In the genomic region with DNA sequence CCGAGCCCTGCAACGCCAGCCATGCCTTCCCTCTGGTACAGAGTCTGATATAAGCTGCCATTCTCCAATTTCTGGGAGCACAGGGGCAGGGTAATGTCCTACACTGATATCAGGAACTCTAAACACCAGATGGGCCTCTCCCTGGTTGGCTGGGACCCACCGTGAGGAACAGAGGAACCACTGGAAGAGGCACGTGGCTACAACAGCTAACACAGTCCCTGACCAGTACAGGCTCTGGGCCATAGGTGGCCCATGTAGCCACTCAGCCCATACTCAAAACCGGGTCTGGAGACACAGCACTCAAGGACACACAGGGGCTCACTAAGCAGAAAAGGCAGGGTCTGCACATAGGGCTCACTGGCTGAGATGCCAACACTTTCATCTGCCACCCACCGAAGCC, we compare ENCODE assay signal across 18 cellular contexts. TPM values are rescaled to one million over a fixed set of nuclear protein-coding genes. Genes with fewer than 3 reads are reported as not detected.
DNase-seq lines count a peak whose midpoint lies in the region; ATAC-seq and TF ChIP-seq lines count a peak whose summit lies in the region.
"Had no signal": no experiment of that assay in that cellular context is flagged by ENCODE, and none has a peak within 500 bp of the region (broad histone marks: within the 10 kb centered on the region; RNA-seq: fewer than 3 reads in every experiment).

No MANE protein-coding gene starts in this region.

- no peak overlapping the region for H4K91ac ChIP-seq in IMR-90 (ENCODE audit: insufficient read depth, low read depth, low read length)

- H2AK9ac ChIP-seq in IMR-90 (replicated peaks; ENCODE audit: low read depth, low read length, poor library complexity): no peak overlapping the region

- H3K27me3 ChIP-seq in IMR-90 (ENCODE audit: control insufficient read depth, insufficient read depth, low read length) (peaks cover 2% of the 10 kb centered on the region), upper lobe of right lung (no peaks in the 10 kb centered on the region)

- CTCF ChIA-PET in IMR-90 (lab: Yijun Ruan, JAX): no interaction called here

- no peak overlapping the region for H3K9ac ChIP-seq in IMR-90 (ENCODE audit: low read depth, low read length)

- no peak overlapping the region for H3K14ac ChIP-seq in IMR-90 (replicated peaks; ENCODE audit: low read depth, low read length)

- no peaks in the 10 kb centered on the region for H3K27me3 Mint-ChIP-seq in activated naive CD8-positive, alpha-beta T cell
- H3K27me3 Mint-ChIP-seq in activated naive CD8-positive, alpha-beta T cell treated with anti-CD3 and anti-CD28 coated beads for 36 hours: no peaks in the 10 kb centered on the region
- H3K27me3 Mint-ChIP-seq in effector memory CD8-positive, alpha-beta T cell: no peaks in the 10 kb centered on the region

- in situ Hi-C loops in IMR-90 (cut with MboI; ENCODE audit: low sequenced_read_pairs): no loop called here

- peak overlapping the region; percentile 34 for H3K27ac Mint-ChIP-seq in activated naive CD8-positive, alpha-beta T cell
- no peak overlapping the region for H3K27ac Mint-ChIP-seq in activated naive CD8-positive, alpha-beta T cell treated with anti-CD3 and anti-CD28 coated beads for 36 hours
- H3K27ac Mint-ChIP-seq in effector memory CD8-positive, alpha-beta T cell: peak overlapping the region; percentile 38 to 76
- H3K27ac Mint-ChIP-seq: GM23338 had no signal

- intact Hi-C loops in IMR-90 (cut with micrococcal nuclease): no loop called here
- intact Hi-C loops in upper lobe of right lung (cut with DNase I): no loop called here

- H3K36me3 Mint-ChIP-seq in activated naive CD8-positive, alpha-beta T cell: peaks cover 12% of the 10 kb centered on the region
- peaks cover 51% of the 10 kb centered on the region for H3K36me3 Mint-ChIP-seq in activated naive CD8-positive, alpha-beta T cell treated with anti-CD3 and anti-CD28 coated beads for 36 hours
- H3K36me3 Mint-ChIP-seq in effector memory CD8-positive, alpha-beta T cell (ENCODE audit: insufficient read depth): peaks cover 5% of the 10 kb centered on the region

- DNase-seq in activated naive CD8-positive, alpha-beta T cell treated with anti-CD3 and anti-CD28 coated beads for 36 hours: no peak
- no peak for DNase-seq in IMR-90
- no peak for DNase-seq in effector memory CD8-positive, alpha-beta T cell
- DNase-seq in upper lobe of right lung: no peak
- DNase-seq in dedifferentiated amniotic fluid mesenchymal stem cell (ENCODE audit: extremely low spot score): no peak
- DNase-seq in globus pallidus (ENCODE audit: low spot score): no peak
- DNase-seq: C1 segment of cervical spinal cord; COR-L47; DMS 273 treated with DMSO at 0.1 percent for 48 hours; GF-D8; HCEC 1CT; KG1; NCI-H1694 treated with DMSO at 0.1 percent for 48 hours; NK-92 treated with Interleukin-12 subunit alpha and Interleukin-12 subunit beta, amount 100 ng/mL, for 24 hours had no signal

- no peaks in the 10 kb centered on the region for H3K9me3 Mint-ChIP-seq in activated naive CD8-positive, alpha-beta T cell (ENCODE audit: low read depth)
- peaks cover 10% of the 10 kb centered on the region for H3K9me3 Mint-ChIP-seq in activated naive CD8-positive, alpha-beta T cell treated with anti-CD3 and anti-CD28 coated beads for 36 hours
- H3K9me3 Mint-ChIP-seq in effector memory CD8-positive, alpha-beta T cell: no peaks in the 10 kb centered on the region

- no peak for TF ChIP-seq CTCF in IMR-90 (conservative IDR thresholded peaks at IDR 0.05; ENCODE audit: low read depth, low read length)
- no peak for TF ChIP-seq CTCF in upper lobe of right lung (IDR thresholded peaks at IDR 0.05)

- no peak overlapping the region for H3K4me3 Mint-ChIP-seq in activated naive CD8-positive, alpha-beta T cell
- H3K4me3 Mint-ChIP-seq in activated naive CD8-positive, alpha-beta T cell treated with anti-CD3 and anti-CD28 coated beads for 36 hours: no peak overlapping the region
- H3K4me3 Mint-ChIP-seq in effector memory CD8-positive, alpha-beta T cell: no peak overlapping the region
- H3K4me3 Mint-ChIP-seq: GM23338 had no signal

- ATAC-seq in IMR-90 (ENCODE audit: low read depth) (no peak), upper lobe of right lung (peak; percentile 57), HG03378 (IDR thresholded peaks at IDR 0.05; ENCODE audit: unreplicated experiment) (no peak)
- no peak for ATAC-seq in effector memory CD8-positive, alpha-beta T cell (replicated peaks)
- ATAC-seq: GM23338, Right ventricle myocardium inferior had no signal

- no peaks in the 10 kb centered on the region for H3K9me1 ChIP-seq in IMR-90 (ENCODE audit: insufficient read depth, low read length)

- H3K4me1 Mint-ChIP-seq in activated naive CD8-positive, alpha-beta T cell (ENCODE audit: low read depth): peaks cover 50% of the 10 kb centered on the region
- H3K4me1 Mint-ChIP-seq in activated naive CD8-positive, alpha-beta T cell treated with anti-CD3 and anti-CD28 coated beads for 36 hours: peaks cover 37% of the 10 kb centered on the region
- peaks cover 36 to 37% of the 10 kb centered on the region in 2 donors for H3K4me1 Mint-ChIP-seq in effector memory CD8-positive, alpha-beta T cell (ENCODE audit: low read depth in 2 of 2)

- H4K5ac ChIP-seq in IMR-90 (ENCODE audit: low read depth, low read length): no peak overlapping the region

- no peaks in the 10 kb centered on the region for H4K20me1 ChIP-seq in IMR-90 (ENCODE audit: insufficient read depth, low read length)

- H3K4ac ChIP-seq in IMR-90 (ENCODE audit: low read depth, low read length): no peak overlapping the region

- H3K4me2 ChIP-seq in IMR-90 (ENCODE audit: low read depth, low read length): no peak overlapping the region
- H3K4me2 ChIP-seq: GM23338 had no signal

- no peak for TF ChIP-seq POLR2A in IMR-90 (IDR thresholded peaks at IDR 0.05; ENCODE audit: low read depth, low read length)

- BruUV-seq in IMR-90 (replicated peaks; lab: Mats Ljungman, UMichigan): no TSS peak

- no peak overlapping the region for H3K18ac ChIP-seq in IMR-90 (ENCODE audit: low read depth, low read length)

- TF ChIP-seq RAD21 in IMR-90 (IDR thresholded peaks at IDR 0.05; ENCODE audit: low read length): no peak

- no peak overlapping the region for H2BK5ac ChIP-seq in IMR-90 (ENCODE audit: low read depth, low read length, poor library complexity, severe bottlenecking)

- H3K4me3 ChIP-seq in IMR-90 (ENCODE audit: insufficient read depth, low read depth, low read length) (no peak overlapping the region), upper lobe of right lung (no peak overlapping the region)
- H3K4me3 ChIP-seq: GM23338 had no signal

- H3K23ac ChIP-seq in IMR-90 (ENCODE audit: low read depth, low read length): no peak overlapping the region

- POLR2A ChIA-PET in IMR-90 (lab: Charles Lee; ENCODE audit: unreplicated experiment): no interaction called here

- dilution Hi-C loops in IMR-90 (cut with HindIII; ENCODE audit: low sequenced_read_pairs, unreplicated experiment): no loop called here

- 20% methylated on average over 2 of the region's 6 CpGs; no CpG with 5 or more reads in 1 of the 2 experiments for WGBS in IMR-90 (ENCODE audit: extremely low coverage in 2 of 2, insufficient read length in 1 of 2), 2 experiments

- H3K56ac ChIP-seq in IMR-90 (ENCODE audit: extremely low read depth, insufficient read depth, low read length): no peak overlapping the region

- H3K36me3 ChIP-seq in IMR-90 (ENCODE audit: control insufficient read depth, insufficient read depth, low read length): no peaks in the 10 kb centered on the region
- H3K36me3 ChIP-seq in upper lobe of right lung: no peaks in the 10 kb centered on the region

- H2BK120ac ChIP-seq in IMR-90 (ENCODE audit: low read depth, low read length): no peak overlapping the region

- no peaks in the 10 kb centered on the region for H3K4me1 ChIP-seq in IMR-90 (ENCODE audit: control insufficient read depth, insufficient read depth, low read length)
- H3K4me1 ChIP-seq in upper lobe of right lung: no peaks in the 10 kb centered on the region

- H3K27ac ChIP-seq in IMR-90 (ENCODE audit: insufficient read depth, low read length) (no peak overlapping the region), upper lobe of right lung (no peak overlapping the region)

- peak overlapping the region; percentile 67 for H2AFZ ChIP-seq in IMR-90 (replicated peaks; ENCODE audit: low read length, poor library complexity)
- H2AFZ ChIP-seq: GM23338 had no signal

- H3K9me3 ChIP-seq in IMR-90 (ENCODE audit: control insufficient read depth, insufficient read depth, low read length) (peaks cover 13% of the 10 kb centered on the region), upper lobe of right lung (peaks cover 9% of the 10 kb centered on the region)

- H2AK5ac ChIP-seq in IMR-90 (ENCODE audit: low read depth, low read length): no peak overlapping the region

- no peak overlapping the region for H4K8ac ChIP-seq in IMR-90 (ENCODE audit: low read depth in 2 of 2, low read length in 2 of 2)

- no peaks in the 10 kb centered on the region for H3K79me1 ChIP-seq in IMR-90 (ENCODE audit: low read depth in 1 of 2, low read length in 2 of 2)

- no peak overlapping the region for H2BK20ac ChIP-seq in IMR-90 (ENCODE audit: low read depth, low read length)

- H2BK15ac ChIP-seq in IMR-90 (ENCODE audit: low read depth, low read length): no peak overlapping the region

TF ChIP-seq in IMR-90, 13 proteins besides CTCF, POLR2A, EP300 and RAD21 (continues in another document):
- no peak for TF ChIP-seq MAFK (IDR thresholded peaks at IDR 0.05; ENCODE audit: low read depth, low read length)
- TF ChIP-seq FOS (IDR thresholded peaks at IDR 0.05; ENCODE audit: low read depth, low read length): no peak
- no peak for TF ChIP-seq RFX5 (IDR thresholded peaks at IDR 0.05; ENCODE audit: low read depth, low read length)
- no peak for TF ChIP-seq RCOR1 (IDR thresholded peaks at IDR 0.05; ENCODE audit: insufficient replicate concordance, low read length)
- no peak for TF ChIP-seq NFE2L2 (IDR thresholded peaks at IDR 0.05; ENCODE audit: low read depth, low read length)
- no peak for TF ChIP-seq CHD1 (IDR thresholded peaks at IDR 0.05; ENCODE audit: low read depth, low read length)
- no peak for TF ChIP-seq MXI1 (IDR thresholded peaks at IDR 0.05; ENCODE audit: borderline replicate concordance, low read depth, low read length)
- TF ChIP-seq BHLHE40 (IDR thresholded peaks at IDR 0.05; ENCODE audit: low read depth, low read length): no peak
- no peak for TF ChIP-seq MAZ (IDR thresholded peaks at IDR 0.05; ENCODE audit: borderline replicate concordance, low read depth, low read length)

RNA-seq across cellular contexts. Expression of gene NUP210, which starts 13.9 kb away (rescaled TPM):
- 100 to 1,000 TPM; 127 to 131 TPM for total RNA-seq in activated naive CD8-positive, alpha-beta T cell treated with anti-CD3 and anti-CD28 coated beads for 36 hours
- total RNA-seq in IMR-90 (2012; rRNA removed): under 0.01 TPM in 1 of 2 replicates, not detected in the other
- 0.03 and 0.04 TPM in 2 replicates for polyA plus RNA-seq in IMR-90 (2012; rRNA removed)
- 0.03 and 0.04 TPM in 2 replicates for polyA plus RNA-seq in IMR-90 (2012; cell fraction: cytosol; rRNA removed)
- 0.03 and 0.17 TPM in 2 replicates for polyA plus RNA-seq in IMR-90 (2012; cell fraction: nucleus; rRNA removed; ENCODE audit: low replicate concordance)
- total RNA-seq in upper lobe of right lung: 19.8 TPM

Comparison
In these comparisons a context has a peak if more than half of its experiments do, and no peak if none do; other contexts are left out.
1. RNA of gene NUP210, which starts 13.9 kb away (total RNA-seq): 127 to 131 TPM in activated naive CD8-positive, alpha-beta T cell treated with anti-CD3 and anti-CD28 coated beads for 36 hours and 19.8 TPM in upper lobe of right lung (single experiment); under 0.01 TPM in IMR-90; every median in the first group is over 10 times any median in the second.